16 cellular contexts compared by ENCODE assay signal in genomic region chr11:66975403-66976047, GRCh38. TPM values are rescaled to one million over a fixed set of nuclear protein-coding genes. Genes with fewer than 3 reads are reported as not detected.
"Had no signal": no experiment of that assay in that cellular context is flagged by ENCODE, and none has a peak within 500 bp of the region (broad histone marks: within the 10 kb centered on the region; RNA-seq: fewer than 3 reads in every experiment).

No MANE protein-coding gene starts in this region.

- H3K36me3 Mint-ChIP-seq: immature natural killer cell; naive thymus-derived CD8-positive, alpha-beta T cell had no signal

- H3K27ac ChIP-seq: lower lobe of right lung, prostate gland, VCaP had no signal

- H3K27me3 ChIP-seq: adrenal gland, tibial nerve had no signal

- H3K27ac Mint-ChIP-seq: activated T-helper 2 cell treated with anti-CD3 and anti-CD28 coated beads, Interferon-gamma antibody, Interleukin-2, Interleukin-4, amounts not matched to agents 10 μg/mL and 5 μg/mL and 100 μg/mL, durations not matched to agents 14 hours and 24 hours and 36 hours; immature natural killer cell; stimulated activated naive B cell treated with anti-CD40 and anti-IgM and Interleukin-4, amounts not matched to agents 10 μg/mL and 1 μg/mL and 100 μg/mL, for 72 hours; T-helper 2 cell treated with Interferon-gamma antibody and Interleukin-4, amounts not matched to agents 5 μg/mL and 100 μg/mL, for 36 hours had no signal

- H3K9me3 ChIP-seq: prostate gland had no signal

- H3K9me3 Mint-ChIP-seq: activated T-helper 2 cell treated with anti-CD3 and anti-CD28 coated beads, Interferon-gamma antibody, Interleukin-2, Interleukin-4, amounts not matched to agents 10 μg/mL and 5 μg/mL and 100 μg/mL, durations not matched to agents 14 hours and 24 hours and 36 hours; central memory CD8-positive, alpha-beta T cell; T-helper 2 cell treated with Interferon-gamma antibody and Interleukin-4, amounts not matched to agents 5 μg/mL and 100 μg/mL, for 36 hours had no signal

- H3K36me3 ChIP-seq: adrenal gland, lower lobe of right lung, prostate gland, tibial nerve had no signal

- DNase-seq: activated CD8-positive, alpha-beta memory T cell treated with anti-CD3 and anti-CD28 coated beads for 24 hours; immature natural killer cell; lower lobe of right lung; occipital lobe; stimulated activated naive B cell treated with anti-CD40 and anti-IgM and Interleukin-4, amounts not matched to agents 10 μg/mL and 1 μg/mL and 100 μg/mL, for 72 hours had no signal

- H3K4me1 Mint-ChIP-seq: central memory CD8-positive, alpha-beta T cell; immature natural killer cell had no signal

- H3K4me3 Mint-ChIP-seq: central memory CD8-positive, alpha-beta T cell; immature natural killer cell; naive thymus-derived CD8-positive, alpha-beta T cell; stimulated activated naive B cell treated with anti-CD40 and anti-IgM and Interleukin-4, amounts not matched to agents 10 μg/mL and 1 μg/mL and 100 μg/mL, for 72 hours; T-helper 2 cell treated with Interferon-gamma antibody and Interleukin-4, amounts not matched to agents 5 μg/mL and 100 μg/mL, for 36 hours had no signal

- H3K4me3 ChIP-seq: adrenal gland, lower lobe of right lung, prostate gland, tibial nerve had no signal

- H3K4me1 ChIP-seq: prostate gland had no signal

- ATAC-seq: lower lobe of right lung; naive thymus-derived CD8-positive, alpha-beta T cell; sciatic nerve had no signal

RNA-seq across cellular contexts. Expression of gene C11orf86, which starts 0.4 kb away (rescaled TPM):
- total RNA-seq: activated T-helper 2 cell treated with anti-CD3 and anti-CD28 coated beads, Interferon-gamma antibody, Interleukin-2, Interleukin-4, amounts not matched to agents 10 μg/mL and 5 μg/mL and 100 μg/mL, durations not matched to agents 14 hours and 24 hours and 36 hours; lower lobe of right lung; naive thymus-derived CD8-positive, alpha-beta T cell; occipital lobe; prostate gland; sciatic nerve; subcutaneous adipose tissue; tibial nerve had no signal
- polyA plus RNA-seq: esophagus; immature natural killer cell; naive thymus-derived CD8-positive, alpha-beta T cell had no signal

RNA-seq across cellular contexts. Expression of gene SYT12, which starts 47.4 kb away (rescaled TPM):
- total RNA-seq: activated T-helper 2 cell treated with anti-CD3 and anti-CD28 coated beads, Interferon-gamma antibody, Interleukin-2, Interleukin-4, amounts not matched to agents 10 μg/mL and 5 μg/mL and 100 μg/mL, durations not matched to agents 14 hours and 24 hours and 36 hours; lower lobe of right lung; naive thymus-derived CD8-positive, alpha-beta T cell had no signal
- polyA plus RNA-seq: immature natural killer cell; naive thymus-derived CD8-positive, alpha-beta T cell had no signal
